ENCODE assay signal across 6 cellular contexts in genomic region chr2:15916336-15916735, GRCh38. TPM values are rescaled to one million over a fixed set of nuclear protein-coding genes. Genes with fewer than 3 reads are reported as not detected.
"Had no signal": no experiment of that assay in that cellular context is flagged by ENCODE, and none has a peak within 500 bp of the region (broad histone marks: within the 10 kb centered on the region; RNA-seq: fewer than 3 reads in every experiment).

No MANE protein-coding gene starts in this region.

- DNase-seq: H9, HCEC 1CT, IMR-90 had no signal

- H3K4me3 ChIP-seq: GM23338, K562 had no signal

- ATAC-seq: GM23338, K562 had no signal

- H2AFZ ChIP-seq: GM23338 had no signal

- H3K4me2 ChIP-seq: GM23338 had no signal

RNA-seq across cellular contexts. Expression of gene MYCN, which starts 24.0 kb away (rescaled TPM):
- total RNA-seq: HT-29, IMR-90, K562 had no signal
- polyA plus RNA-seq: IMR-90, K562 had no signal
